10 cellular contexts compared by ENCODE assay signal in genomic region chr9:2260401-2261306, GRCh38.
DNase-seq lines count a peak whose midpoint lies in the region; ATAC-seq, FAIRE-seq and TF ChIP-seq lines count a peak whose summit lies in the region.
"Had no signal": no experiment of that assay in that cellular context is flagged by ENCODE, and none has a peak within 500 bp of the region (broad histone marks: within the 10 kb centered on the region; RNA-seq: fewer than 3 reads in every experiment).

No MANE protein-coding gene starts in this region.

- H3K4me3 ChIP-seq in breast epithelium (no peak overlapping the region), OCI-LY7 (ENCODE audit: low read depth, low read length, poor library complexity, severe bottlenecking) (no peak overlapping the region)

- no peaks in the 10 kb centered on the region for H3K79me2 ChIP-seq in OCI-LY7 (ENCODE audit: insufficient read depth, low read depth, low read length)

- peaks cover 8% of the 10 kb centered on the region for H3K4me1 Mint-ChIP-seq in MCF 10A (ENCODE audit: insufficient read depth, unreplicated experiment)

- no peaks in the 10 kb centered on the region for H3K4me1 ChIP-seq in breast epithelium
- H3K4me1 ChIP-seq in OCI-LY7 (ENCODE audit: insufficient read depth, low read length, poor library complexity, severe bottlenecking), result peaks cover 60% of the 10 kb centered on the region

- H2AFZ ChIP-seq in OCI-LY7 (ENCODE audit: low read length), result 0 out of 2 replicates have a peak overlapping the region, but pooled peaks have one; percentile 30

- CTCF ChIA-PET in MCF 10A (lab: Yijun Ruan, JAX) (no interaction called here), OCI-LY7 (lab: Charles Lee; ENCODE audit: unreplicated experiment) (interaction anchor here (0.7 kb wide), 1 partner anchor 9 kb away, joined by 3 read pairs; no protein-coding TSS in a partner anchor), GM10248 (lab: Yijun Ruan, JAX) (interaction anchor here (1.0 kb wide), 1 partner anchor 11 kb away, joined by 3 read pairs; no protein-coding TSS in a partner anchor)

- POLR2A ChIA-PET in MCF 10A (lab: Yijun Ruan, JAX) (no interaction called here), OCI-LY7 (lab: Charles Lee) (interaction anchor here (0.8 to 2.1 kb wide), 5 partner anchors 10 to 36 kb away, joined by 3 to 7 read pairs (median 3); no protein-coding TSS in a partner anchor), GM10248 (lab: Yijun Ruan, JAX) (no interaction called here)

- no TSS peak for BruUV-seq in MCF 10A (replicated peaks; lab: Mats Ljungman, UMichigan)
- BruUV-seq in OCI-LY7 (replicated peaks; lab: Mats Ljungman, UMichigan), result no TSS peak

- H3K27ac Mint-ChIP-seq in MCF 10A (ENCODE audit: low read depth, unreplicated experiment), result no peak overlapping the region

- ATAC-seq in HG03521 (IDR thresholded peaks at IDR 0.05; ENCODE audit: unreplicated experiment), result no peak

- intact Hi-C loops in MCF 10A (cut with micrococcal nuclease), result no loop called here
- intact Hi-C loops in breast epithelium (cut with DNase I; ENCODE audit: low total_unique reads), result no loop called here
- intact Hi-C loops in OCI-LY7 (cut with micrococcal nuclease; ENCODE audit: unreplicated experiment), result no loop called here

- no peaks in the 10 kb centered on the region for H3K9me3 Mint-ChIP-seq in MCF 10A (ENCODE audit: unreplicated experiment)

- TF ChIP-seq CTCF in MCF 10A (IDR thresholded peaks at IDR 0.05; ENCODE audit: unreplicated experiment) (no peak), breast epithelium (IDR thresholded peaks at IDR 0.05) (no peak), OCI-LY7 (conservative IDR thresholded peaks at IDR 0.05; ENCODE audit: low read length) (no peak), GM10248 (IDR thresholded peaks at IDR 0.05; ENCODE audit: control extremely low read depth, extremely low read depth, low read depth, missing control alignments) (no peak)

- H3K36me3 ChIP-seq in breast epithelium (no peaks in the 10 kb centered on the region), OCI-LY7 (ENCODE audit: insufficient read depth, low read length) (no peaks in the 10 kb centered on the region)

- H4K20me1 ChIP-seq in OCI-LY7 (ENCODE audit: insufficient read depth, low read length), result no peaks in the 10 kb centered on the region

- no peaks in the 10 kb centered on the region for H3K36me3 Mint-ChIP-seq in MCF 10A (ENCODE audit: insufficient read depth, unreplicated experiment)

- no peak for TF ChIP-seq POLR2A in breast epithelium (IDR thresholded peaks at IDR 0.05)

- H3K4me3 Mint-ChIP-seq in MCF 10A (ENCODE audit: unreplicated experiment), result no peak overlapping the region

- no peak for FAIRE-seq in urothelium cell line (lab: Jason Lieb, UNC)

- H3K27me3 ChIP-seq in breast epithelium, result no peaks in the 10 kb centered on the region

- DNase-seq in MCF 10A (ENCODE audit: unreplicated experiment) (peak; percentile 65), breast epithelium (ENCODE audit: low spot score in 2 of 2) (no peak), OCI-LY7 (ENCODE audit: low spot score) (no peak), fibroblast of the conjunctiva (ENCODE audit: low read depth) (peak; percentile 17), urothelium cell line (ENCODE audit: low spot score) (peak; percentile 55), GM10248 (ENCODE audit: extremely low spot score) (no peak)
- DNase-seq in central memory CD4-positive, alpha-beta T cell, result no peak
- DNase-seq: activated naive CD4-positive, alpha-beta T cell treated with anti-CD3 and anti-CD28 coated beads, Interleukin-2, amount 50 U/mL, for 16 hours; NCI-H1417 treated with DMSO at 0.1 percent for 48 hours had no signal

- H3K4me2 ChIP-seq in OCI-LY7 (ENCODE audit: low read length), result no peak overlapping the region

- H3K9me3 ChIP-seq in breast epithelium (no peaks in the 10 kb centered on the region), OCI-LY7 (ENCODE audit: low read length) (no peaks in the 10 kb centered on the region; the same call in 1 of the 2 replicates)

- H3K27me3 Mint-ChIP-seq in MCF 10A (ENCODE audit: insufficient read depth, unreplicated experiment), result no peaks in the 10 kb centered on the region

- H3K27ac ChIP-seq in breast epithelium, result no peak overlapping the region
- H3K27ac ChIP-seq in OCI-LY7 (ENCODE audit: low read depth, low read length, poor library complexity, severe bottlenecking), result no peak overlapping the region

- H3K9me2 ChIP-seq in OCI-LY7 (ENCODE audit: insufficient read depth, low read length), result no peaks in the 10 kb centered on the region

Comparison
In these comparisons a context has a peak if more than half of its experiments do, and no peak if none do; other contexts are left out.
1. DNase-seq: peak in MCF 10A (single experiment), fibroblast of the conjunctiva (single experiment) and urothelium cell line (single experiment); none in breast epithelium (0 of 2), OCI-LY7 (single experiment), GM10248 (single experiment) and central memory CD4-positive, alpha-beta T cell (single experiment).